Comparison of ENCODE assay signal across 16 cellular contexts in genomic region chr2:11069566-11070185, GRCh38.
A peak's percentile ranks its signal among the peaks of the same experiment; 100 is the strongest.
DNase-seq lines count a peak whose midpoint lies in the region; ATAC-seq and TF ChIP-seq lines count a peak whose summit lies in the region.
"Had no signal": no experiment of that assay in that cellular context is flagged by ENCODE, and none has a peak within 500 bp of the region (broad histone marks: within the 10 kb centered on the region; RNA-seq: fewer than 3 reads in every experiment).

No MANE protein-coding gene starts in this region.

- CTCF ChIA-PET in activated CD8-positive, alpha-beta memory T cell treated with anti-CD3 and anti-CD28 coated beads, Interleukin-2, amount 10 ng/mL, durations not matched to agents 7 days and 5 days (lab: Charles Lee): no interaction called here

- H3K27ac ChIP-seq in neural progenitor cell (no peak overlapping the region), ovary (no peak overlapping the region)
- H3K27ac ChIP-seq: BLaER1, GM23248 had no signal

- H3K27me3 ChIP-seq in neural progenitor cell (peaks cover 5% of the 10 kb centered on the region), ovary (no peaks in the 10 kb centered on the region)
- H3K27me3 ChIP-seq: BLaER1 had no signal

- H3K4me3 Mint-ChIP-seq in activated CD8-positive, alpha-beta memory T cell treated with anti-CD3 and anti-CD28 coated beads, Interleukin-2, amount 10 ng/mL, durations not matched to agents 7 days and 5 days: no peak overlapping the region
- no peak overlapping the region for H3K4me3 Mint-ChIP-seq in neural progenitor cell
- H3K4me3 Mint-ChIP-seq: CD14-positive monocyte; CD4-positive, alpha-beta memory T cell had no signal

- H3K9ac ChIP-seq in neural progenitor cell: no peak overlapping the region
- H3K9ac ChIP-seq: BLaER1, GM23248 had no signal

- TF ChIP-seq CTCF in neural progenitor cell (IDR thresholded peaks at IDR 0.05) (no peak), ovary (IDR thresholded peaks at IDR 0.05) (no peak)

- no peak for ATAC-seq in activated CD8-positive, alpha-beta memory T cell treated with anti-CD3 and anti-CD28 coated beads, Interleukin-2, amount 10 ng/mL, durations not matched to agents 7 days and 5 days
- ATAC-seq in HG03280 (IDR thresholded peaks at IDR 0.05; ENCODE audit: unreplicated experiment): no peak

- peaks cover 13% of the 10 kb centered on the region for H3K4me1 Mint-ChIP-seq in activated CD8-positive, alpha-beta memory T cell treated with anti-CD3 and anti-CD28 coated beads, Interleukin-2, amount 10 ng/mL, durations not matched to agents 7 days and 5 days
- peaks cover 19% of the 10 kb centered on the region for H3K4me1 Mint-ChIP-seq in neural progenitor cell

- H3K4me3 ChIP-seq in neural progenitor cell: no peak overlapping the region
- no peak overlapping the region for H3K4me3 ChIP-seq in ovary
- H3K4me3 ChIP-seq: BLaER1, GM23248, HAP-1 had no signal

- WGBS in ovary, 3 donors: 87 to 96% (median 96%) methylated on average over 10 of the region's 10 CpGs

- no peak for TF ChIP-seq POLR2A in ovary (IDR thresholded peaks at IDR 0.05)

- H3K36me3 ChIP-seq in neural progenitor cell (no peaks in the 10 kb centered on the region), ovary (no peaks in the 10 kb centered on the region)
- H3K36me3 ChIP-seq: BLaER1, HAP-1 had no signal

- intact Hi-C loops in ovary (cut with DNase I): no loop called here

- TF ChIP-seq EP300 in ovary (IDR thresholded peaks at IDR 0.05): no peak

- no peaks in the 10 kb centered on the region for H3K9me3 Mint-ChIP-seq in activated CD8-positive, alpha-beta memory T cell treated with anti-CD3 and anti-CD28 coated beads, Interleukin-2, amount 10 ng/mL, durations not matched to agents 7 days and 5 days (ENCODE audit: low read depth)
- H3K9me3 Mint-ChIP-seq in neural progenitor cell: peaks cover 2% of the 10 kb centered on the region

- H3K9me3 ChIP-seq in neural progenitor cell (ENCODE audit: low read depth) (no peaks in the 10 kb centered on the region), ovary (no peaks in the 10 kb centered on the region)
- H3K9me3 ChIP-seq: HAP-1 had no signal

- H4K20me1 ChIP-seq in neural progenitor cell (ENCODE audit: low read depth): no peaks in the 10 kb centered on the region
- H4K20me1 ChIP-seq: BLaER1 had no signal

- H3K27me3 Mint-ChIP-seq in activated CD8-positive, alpha-beta memory T cell treated with anti-CD3 and anti-CD28 coated beads, Interleukin-2, amount 10 ng/mL, durations not matched to agents 7 days and 5 days: peaks cover 30% of the 10 kb centered on the region
- peaks cover 7% of the 10 kb centered on the region for H3K27me3 Mint-ChIP-seq in neural progenitor cell (ENCODE audit: insufficient read depth, low read depth)

- no peak overlapping the region for H3K27ac Mint-ChIP-seq in activated CD8-positive, alpha-beta memory T cell treated with anti-CD3 and anti-CD28 coated beads, Interleukin-2, amount 10 ng/mL, durations not matched to agents 7 days and 5 days
- peak overlapping the region; percentile 12 for H3K27ac Mint-ChIP-seq in neural progenitor cell
- H3K27ac Mint-ChIP-seq: CD14-positive monocyte; CD4-positive, alpha-beta memory T cell had no signal

- no peak overlapping the region for H2AFZ ChIP-seq in neural progenitor cell (replicated peaks)
- H2AFZ ChIP-seq: GM23248 had no signal

- H3K79me2 ChIP-seq in neural progenitor cell (ENCODE audit: low read depth): no peaks in the 10 kb centered on the region

- no peaks in the 10 kb centered on the region for H3K36me3 Mint-ChIP-seq in activated CD8-positive, alpha-beta memory T cell treated with anti-CD3 and anti-CD28 coated beads, Interleukin-2, amount 10 ng/mL, durations not matched to agents 7 days and 5 days
- no peaks in the 10 kb centered on the region for H3K36me3 Mint-ChIP-seq in neural progenitor cell
- H3K36me3 Mint-ChIP-seq: CD14-positive monocyte; CD4-positive, alpha-beta memory T cell had no signal

- H3K4me1 ChIP-seq in neural progenitor cell (no peaks in the 10 kb centered on the region), ovary (ENCODE audit: insufficient read depth) (peaks cover 3% of the 10 kb centered on the region)
- H3K4me1 ChIP-seq: HAP-1 had no signal

- H3F3A ChIP-seq in neural progenitor cell (ENCODE audit: low read depth): peaks cover 5% of the 10 kb centered on the region

- peak; percentile 38 for DNase-seq in activated CD8-positive, alpha-beta memory T cell treated with anti-CD3 and anti-CD28 coated beads, Interleukin-2, amount 10 ng/mL, durations not matched to agents 7 days and 5 days
- DNase-seq in activated CD8-positive, alpha-beta memory T cell treated with anti-CD3 and anti-CD28 coated beads for 24 hours: no peak
- DNase-seq in islet precursor cell (peak; percentile 22), neural progenitor cell (ENCODE audit: low spot score) (no peak), SIG-M5 (lab: John Stamatoyannopoulos, UW) (no peak), ovary (no peak)
- DNase-seq: 8988T; CD4-positive, alpha-beta memory T cell; DMS153; DMS79; GDM1; GM23248 had no signal

- no peak overlapping the region for H3K4me2 ChIP-seq in neural progenitor cell
- H3K4me2 ChIP-seq: BLaER1 had no signal

Comparison
In these comparisons a context has a peak if more than half of its experiments do, and no peak if none do; other contexts are left out.
1. DNase-seq: peak in activated CD8-positive, alpha-beta memory T cell treated with anti-CD3 and anti-CD28 coated beads, Interleukin-2, amount 10 ng/mL, durations not matched to agents 7 days and 5 days (single experiment) and islet precursor cell (single experiment); none in activated CD8-positive, alpha-beta memory T cell treated with anti-CD3 and anti-CD28 coated beads for 24 hours (single experiment), neural progenitor cell (single experiment), SIG-M5 (single experiment) and ovary (0 of 5).